In genomic region chr3:169594402-169594801, GRCh38 we compare ENCODE assay signal across 8 cellular contexts.
"Had no signal": no experiment of that assay in that cellular context is flagged by ENCODE, and none has a peak within 500 bp of the region (broad histone marks: within the 10 kb centered on the region; RNA-seq: fewer than 3 reads in every experiment).

No MANE protein-coding gene starts in this region.

- H3K4me2 ChIP-seq: KMS-11 had no signal

- DNase-seq: GM23248, H7, HCEC 1CT, KBM-7 had no signal

- ATAC-seq: HepG2 had no signal

- H3K4me3 ChIP-seq: GM23248 had no signal

- H3K4me1 Mint-ChIP-seq: IgD-negative memory B cell had no signal

- H3K9ac ChIP-seq: GM23248, KMS-11 had no signal

- H3K4me3 Mint-ChIP-seq: IgD-negative memory B cell had no signal

- H3K9me3 Mint-ChIP-seq: IgD-negative memory B cell had no signal

- H2AFZ ChIP-seq: GM23248 had no signal

- H3K27ac ChIP-seq: GM23248, HL-60, KMS-11 had no signal

- H3K27ac Mint-ChIP-seq: IgD-negative memory B cell had no signal
